In the genomic region with DNA sequence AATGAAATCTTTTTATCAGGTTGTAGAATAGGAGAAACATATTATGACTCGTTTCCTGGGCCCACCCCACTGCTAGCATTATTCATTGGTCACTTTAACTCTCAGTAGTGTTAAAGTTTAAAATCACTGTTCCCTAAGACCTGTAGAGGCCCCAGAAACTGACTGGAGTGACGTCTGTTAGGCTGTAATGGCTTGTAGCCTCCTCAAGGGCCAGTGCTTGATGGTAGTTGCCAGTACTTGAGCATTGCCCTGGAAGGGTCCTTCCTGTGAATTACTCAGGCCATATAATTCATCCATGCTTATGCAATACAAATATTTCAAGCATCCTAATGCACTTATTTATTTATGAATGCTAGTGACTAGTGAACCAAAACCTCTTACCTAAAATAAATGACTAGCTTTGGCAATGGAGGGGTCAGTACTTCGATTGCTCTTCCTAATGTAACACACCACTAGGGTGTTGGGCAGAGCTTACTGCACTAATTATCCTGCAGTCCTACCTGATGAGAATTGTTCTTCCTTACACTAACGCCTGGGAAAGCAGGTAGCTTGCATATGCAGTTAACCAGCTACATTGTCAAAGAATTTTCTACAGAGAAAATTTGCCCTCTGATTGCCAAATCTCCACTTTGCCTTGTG, we compare ENCODE assay signal across 9 cellular contexts. TPM values are rescaled to one million over a fixed set of nuclear protein-coding genes. Genes with fewer than 3 reads are reported as not detected.
DNase-seq lines count a peak whose midpoint lies in the region; ATAC-seq and TF ChIP-seq lines count a peak whose summit lies in the region.
"Had no signal": no experiment of that assay in that cellular context is flagged by ENCODE, and none has a peak within 500 bp of the region (broad histone marks: within the 10 kb centered on the region; RNA-seq: fewer than 3 reads in every experiment).

No MANE protein-coding gene starts in this region.

- H3K27me3 ChIP-seq in Loucy (ENCODE audit: insufficient read depth, low read length, poor library complexity, severe bottlenecking) (no peaks in the 10 kb centered on the region), GM23248 (replicated peaks; ENCODE audit: insufficient read depth) (0 out of 2 replicates have a peak, but pooled peaks cover 2% of the 10 kb centered on the region)

- H3K27me3 Mint-ChIP-seq in central memory CD8-positive, alpha-beta T cell: no peaks in the 10 kb centered on the region

- H2AFZ ChIP-seq in Loucy (ENCODE audit: low read length) (no peak overlapping the region), GM23248 (no peak overlapping the region)

- H3K4me1 Mint-ChIP-seq in central memory CD8-positive, alpha-beta T cell: peaks cover 90% of the 10 kb centered on the region

- ATAC-seq in central memory CD8-positive, alpha-beta T cell (replicated peaks; ENCODE audit: extremely low read depth, poor library complexity, severe bottlenecking): no peak
- no peak for ATAC-seq in HG03521 (IDR thresholded peaks at IDR 0.05; ENCODE audit: unreplicated experiment)

- peak overlapping the region; percentile 94 for H3K4me3 Mint-ChIP-seq in central memory CD8-positive, alpha-beta T cell

- in situ Hi-C loops in GM23248 (cut with MboI): no loop called here

- H3K9me3 Mint-ChIP-seq in central memory CD8-positive, alpha-beta T cell: no peaks in the 10 kb centered on the region

- H3K9ac ChIP-seq in Loucy (ENCODE audit: low read depth, low read length, poor library complexity, severe bottlenecking) (peak overlapping the region; percentile 58), GM23248 (no peak overlapping the region)

- peaks cover 7% of the 10 kb centered on the region; the same call in 1 of the 2 replicates for H3F3A ChIP-seq in Loucy (ENCODE audit: low read depth)
- H3F3A ChIP-seq in GM23248 (ENCODE audit: insufficient read depth): no peaks in the 10 kb centered on the region

- H3K27ac Mint-ChIP-seq in central memory CD8-positive, alpha-beta T cell (ENCODE audit: low read depth): peak overlapping the region; percentile 97

- H4K20me1 ChIP-seq in Loucy (ENCODE audit: insufficient read depth, low read length, poor library complexity, severe bottlenecking) (no peaks in the 10 kb centered on the region), GM23248 (ENCODE audit: insufficient read depth) (no peaks in the 10 kb centered on the region)

- DNase-seq in DMS53 (lab: John Stamatoyannopoulos, UW): peak; percentile 28
- no peak for DNase-seq in DMS53 treated with DMSO at 0.1 percent for 48 hours (lab: John Stamatoyannopoulos, UW; ENCODE audit: unreplicated experiment)
- DNase-seq in central memory CD8-positive, alpha-beta T cell (ENCODE audit: low spot score in 2 of 2): no peak
- no peak for DNase-seq in GM23248
- no peak for DNase-seq in NCI-H2227 treated with DMSO at 0.1 percent for 48 hours (lab: John Stamatoyannopoulos, UW)

- H3K36me3 ChIP-seq in Loucy (ENCODE audit: insufficient read depth, low read length): no peaks in the 10 kb centered on the region
- H3K36me3 ChIP-seq in GM23248 (ENCODE audit: low read depth): no peaks in the 10 kb centered on the region

- TF ChIP-seq CTCF in Loucy (conservative IDR thresholded peaks at IDR 0.05; ENCODE audit: low read length): peak; percentile 22; the same call in 1 of the 2 replicates

- H3K4me3 ChIP-seq in Loucy (ENCODE audit: low read length, poor library complexity, severe bottlenecking) (peak overlapping the region; percentile 66), skin epidermis (no peak overlapping the region), GM23248 (no peak overlapping the region)

- H3K79me2 ChIP-seq in Loucy (ENCODE audit: insufficient read depth, low read length): peaks cover 64% of the 10 kb centered on the region
- H3K79me2 ChIP-seq in GM23248 (ENCODE audit: insufficient read depth): no peaks in the 10 kb centered on the region

- no peaks in the 10 kb centered on the region for H3K9me2 ChIP-seq in Loucy (replicated peaks; ENCODE audit: low read depth, low read length)
- no peaks in the 10 kb centered on the region for H3K9me2 ChIP-seq in GM23248 (ENCODE audit: insufficient read depth)

- peak overlapping the region; percentile 67 for H3K4me2 ChIP-seq in Loucy (ENCODE audit: low read depth, low read length, poor library complexity, severe bottlenecking)
- no peak overlapping the region for H3K4me2 ChIP-seq in GM23248 (ENCODE audit: unreplicated experiment)

- 84 to 89% methylated on average over 4 of the region's 4 CpGs for WGBS in GM23248 (ENCODE audit: low coverage in 1 of 2, low lambda C conversion rate in 2 of 2, missing lambda C conversion rate in 2 of 2), 2 experiments

- no peaks in the 10 kb centered on the region for H3K9me3 ChIP-seq in Loucy (ENCODE audit: insufficient read depth, low read depth, low read length)
- H3K9me3 ChIP-seq in GM23248 (ENCODE audit: low read depth): no peaks in the 10 kb centered on the region

- H3K36me3 Mint-ChIP-seq in central memory CD8-positive, alpha-beta T cell (ENCODE audit: insufficient read depth): peaks cover 27% of the 10 kb centered on the region

- H3K27ac ChIP-seq in skin epidermis: peak overlapping the region in 15 of 21 experiments; percentile 8 to 97 (median 72)
- no peak overlapping the region for H3K27ac ChIP-seq in GM23248
- H3K27ac ChIP-seq: 22Rv1 had no signal

- H3K4me1 ChIP-seq in Loucy (ENCODE audit: insufficient read depth, low read length, poor library complexity, severe bottlenecking) (peaks cover 93% of the 10 kb centered on the region), GM23248 (ENCODE audit: insufficient read depth) (no peaks in the 10 kb centered on the region)

RNA-seq across cellular contexts. Expression of gene ARHGAP25, which starts 31.2 kb away (rescaled TPM):
- total RNA-seq in GM23248 (2014; rRNA removed; shearing (Covaris generic)): not detected in 2 replicates
- not detected in 2 replicates for polyA plus RNA-seq in GM23248 (2016; fragmentation: Nextera tagmentation; extraction: Ambion mirVana)
